ENCODE assay signal across 8 cellular contexts in genomic region chr11:95138448-95138847, GRCh38. TPM values are rescaled to one million over a fixed set of nuclear protein-coding genes. Genes with fewer than 3 reads are reported as not detected.
DNase-seq lines count a peak whose midpoint lies in the region; ATAC-seq and TF ChIP-seq lines count a peak whose summit lies in the region.

No MANE protein-coding gene starts in this region.

- H3K27me3 ChIP-seq in neuronal stem cell (ENCODE audit: control insufficient read depth in 3 of 3, insufficient read depth in 3 of 3, low read depth in 1 of 3, low read length in 3 of 3), result peaks cover 0 to 3% (median 0%) of the 10 kb centered on the region in 3 experiments

- no peak overlapping the region for H3K14ac ChIP-seq in neuronal stem cell (ENCODE audit: low read length)

- no peak overlapping the region for H3K4ac ChIP-seq in neuronal stem cell (ENCODE audit: low read length)

- no peaks in the 10 kb centered on the region for H3K36me3 ChIP-seq in neuronal stem cell (replicated peaks in 1 of 2; ENCODE audit: control insufficient read depth in 2 of 2, insufficient read depth in 2 of 2, low read length in 2 of 2)

- H2BK120ac ChIP-seq in neuronal stem cell (ENCODE audit: low read depth, low read length), result no peak overlapping the region

- no peak overlapping the region for H3K4me2 ChIP-seq in neuronal stem cell (ENCODE audit: insufficient read depth, low read length, poor library complexity, severe bottlenecking)

- H3K27ac Mint-ChIP-seq in activated CD8-positive, alpha-beta memory T cell treated with anti-CD3 and anti-CD28 coated beads, Interleukin-2, amount 10 ng/mL, durations not matched to agents 7 days and 5 days, result no peak overlapping the region
- no peak overlapping the region for H3K27ac Mint-ChIP-seq in endothelial cell (ENCODE audit: unreplicated experiment)

- no peak for TF ChIP-seq CTCF in endothelial cell (IDR thresholded peaks at IDR 0.05; ENCODE audit: unreplicated experiment)

- H3K79me1 ChIP-seq in neuronal stem cell (ENCODE audit: low read depth, low read length), result no peaks in the 10 kb centered on the region

- no peaks in the 10 kb centered on the region for H3K9me3 ChIP-seq in neuronal stem cell (replicated peaks in 1 of 2; ENCODE audit: control insufficient read depth in 2 of 2, insufficient read depth in 1 of 2, low read depth in 1 of 2, low read length in 2 of 2)

- H3K27ac ChIP-seq in neuronal stem cell (replicated peaks; ENCODE audit: low read length), result no peak overlapping the region

- H3K9me3 Mint-ChIP-seq in activated CD8-positive, alpha-beta memory T cell treated with anti-CD3 and anti-CD28 coated beads, Interleukin-2, amount 10 ng/mL, durations not matched to agents 7 days and 5 days (ENCODE audit: low read depth), result no peaks in the 10 kb centered on the region
- no peaks in the 10 kb centered on the region for H3K9me3 Mint-ChIP-seq in endothelial cell (ENCODE audit: unreplicated experiment)

- no peak for DNase-seq in activated CD8-positive, alpha-beta memory T cell treated with anti-CD3 and anti-CD28 coated beads, Interleukin-2, amount 10 ng/mL, durations not matched to agents 7 days and 5 days
- DNase-seq in activated CD8-positive, alpha-beta memory T cell treated with anti-CD3 and anti-CD28 coated beads, Interleukin-2, amount 50 U/mL, for 48 hours, result no peak
- DNase-seq in left kidney (ENCODE audit: low read depth, low spot score) (peak; percentile 35), NCI-H748 (lab: John Stamatoyannopoulos, UW; ENCODE audit: unreplicated experiment) (no peak), endothelial cell (ENCODE audit: low spot score) (no peak), neuronal stem cell (ENCODE audit: low spot score) (no peak)

- H3K4me3 ChIP-seq in neuronal stem cell (ENCODE audit: low read length in 2 of 2), result no peak overlapping the region

- H4K91ac ChIP-seq in neuronal stem cell (ENCODE audit: low read depth, low read length, poor library complexity), result no peak overlapping the region

- H2BK5ac ChIP-seq in neuronal stem cell (ENCODE audit: low read length), result no peak overlapping the region

- no peak overlapping the region for H2AK5ac ChIP-seq in neuronal stem cell (ENCODE audit: low read depth, low read length)

- H4K8ac ChIP-seq in neuronal stem cell (ENCODE audit: low read depth, low read length), result no peak overlapping the region

- H3K18ac ChIP-seq in neuronal stem cell (ENCODE audit: low read length), result no peak overlapping the region

- H3K36me3 Mint-ChIP-seq in activated CD8-positive, alpha-beta memory T cell treated with anti-CD3 and anti-CD28 coated beads, Interleukin-2, amount 10 ng/mL, durations not matched to agents 7 days and 5 days, result peaks cover 10% of the 10 kb centered on the region
- no peaks in the 10 kb centered on the region for H3K36me3 Mint-ChIP-seq in endothelial cell (ENCODE audit: low read depth, unreplicated experiment)

- peak; percentile 69 for ATAC-seq in activated CD8-positive, alpha-beta memory T cell treated with anti-CD3 and anti-CD28 coated beads, Interleukin-2, amount 10 ng/mL, durations not matched to agents 7 days and 5 days
- ATAC-seq in HG02884 (IDR thresholded peaks at IDR 0.05; ENCODE audit: unreplicated experiment) (peak; percentile 94), SK-N-SH treated with all-trans-retinoic acid at 6 μM for 48 hours (peak; percentile 69)

- H3K4me3 Mint-ChIP-seq in activated CD8-positive, alpha-beta memory T cell treated with anti-CD3 and anti-CD28 coated beads, Interleukin-2, amount 10 ng/mL, durations not matched to agents 7 days and 5 days, result no peak overlapping the region
- no peak overlapping the region for H3K4me3 Mint-ChIP-seq in endothelial cell (ENCODE audit: unreplicated experiment)

- H3K9ac ChIP-seq in neuronal stem cell (ENCODE audit: low read depth, low read length, poor library complexity), result no peak overlapping the region

- no peak overlapping the region for H2BK15ac ChIP-seq in neuronal stem cell (ENCODE audit: low read length)

- H2BK12ac ChIP-seq in neuronal stem cell (ENCODE audit: low read length), result no peak overlapping the region

- H2AFZ ChIP-seq in neuronal stem cell (ENCODE audit: low read length), result no peak overlapping the region

- no peak overlapping the region for H3K23ac ChIP-seq in neuronal stem cell (ENCODE audit: low read depth, low read length, poor library complexity)

- H3K27me3 Mint-ChIP-seq in activated CD8-positive, alpha-beta memory T cell treated with anti-CD3 and anti-CD28 coated beads, Interleukin-2, amount 10 ng/mL, durations not matched to agents 7 days and 5 days, result peaks cover 4% of the 10 kb centered on the region
- no peaks in the 10 kb centered on the region for H3K27me3 Mint-ChIP-seq in endothelial cell (ENCODE audit: unreplicated experiment)

- peaks cover 26% of the 10 kb centered on the region for H3K4me1 Mint-ChIP-seq in activated CD8-positive, alpha-beta memory T cell treated with anti-CD3 and anti-CD28 coated beads, Interleukin-2, amount 10 ng/mL, durations not matched to agents 7 days and 5 days
- no peaks in the 10 kb centered on the region for H3K4me1 Mint-ChIP-seq in endothelial cell (ENCODE audit: unreplicated experiment)

- CTCF ChIA-PET in activated CD8-positive, alpha-beta memory T cell treated with anti-CD3 and anti-CD28 coated beads, Interleukin-2, amount 10 ng/mL, durations not matched to agents 7 days and 5 days (lab: Charles Lee), result interaction anchor here (2.0 to 20.8 kb wide), 4 partner anchors 14 to 67 kb away, joined by 7 to 258 read pairs (median 17); partner anchors contain the start of gene SRSF8

- H3K4me1 ChIP-seq in neuronal stem cell (ENCODE audit: control insufficient read depth in 2 of 2, insufficient read depth in 1 of 2, low read depth in 1 of 2, low read length in 2 of 2), result no peaks in the 10 kb centered on the region

- no CpG with 5 or more reads among the region's 2 CpGs for WGBS in neuronal stem cell (ENCODE audit: extremely low coverage in 2 of 2, insufficient read length in 2 of 2, insufficient replicate concordance in 1 of 2), 2 donors

TF ChIP-seq in SK-N-SH treated with all-trans-retinoic acid at 6 μM for 48 hours, 23 proteins besides CTCF, POLR2A, EP300 and RAD21:
- TF ChIP-seq, protein P1, sequence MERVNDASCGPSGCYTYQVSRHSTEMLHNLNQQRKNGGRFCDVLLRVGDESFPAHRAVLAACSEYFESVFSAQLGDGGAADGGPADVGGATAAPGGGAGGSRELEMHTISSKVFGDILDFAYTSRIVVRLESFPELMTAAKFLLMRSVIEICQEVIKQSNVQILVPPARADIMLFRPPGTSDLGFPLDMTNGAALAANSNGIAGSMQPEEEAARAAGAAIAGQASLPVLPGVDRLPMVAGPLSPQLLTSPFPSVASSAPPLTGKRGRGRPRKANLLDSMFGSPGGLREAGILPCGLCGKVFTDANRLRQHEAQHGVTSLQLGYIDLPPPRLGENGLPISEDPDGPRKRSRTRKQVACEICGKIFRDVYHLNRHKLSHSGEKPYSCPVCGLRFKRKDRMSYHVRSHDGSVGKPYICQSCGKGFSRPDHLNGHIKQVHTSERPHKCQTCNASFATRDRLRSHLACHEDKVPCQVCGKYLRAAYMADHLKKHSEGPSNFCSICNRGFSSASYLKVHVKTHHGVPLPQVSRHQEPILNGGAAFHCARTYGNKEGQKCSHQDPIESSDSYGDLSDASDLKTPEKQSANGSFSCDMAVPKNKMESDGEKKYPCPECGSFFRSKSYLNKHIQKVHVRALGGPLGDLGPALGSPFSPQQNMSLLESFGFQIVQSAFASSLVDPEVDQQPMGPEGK (CRISPR knock-in tag; IDR thresholded peaks at IDR 0.05; ENCODE audit: borderline replicate concordance), result no peak
- no peak for TF ChIP-seq POU6F1 (CRISPR knock-in tag; IDR thresholded peaks at IDR 0.05; ENCODE audit: borderline replicate concordance, low read depth)
- TF ChIP-seq ZFP3 (CRISPR knock-in tag; IDR thresholded peaks at IDR 0.05), result no peak
- no peak for TF ChIP-seq CSRNP3 (CRISPR knock-in tag; IDR thresholded peaks at IDR 0.05)

RNA-seq across cellular contexts. Expression of gene ENDOD1, which starts 48.8 kb away (rescaled TPM):
- total RNA-seq in activated CD8-positive, alpha-beta memory T cell treated with anti-CD3 and anti-CD28 coated beads, Interleukin-2, amount 10 ng/mL, durations not matched to agents 7 days and 5 days, result 10 to 100 TPM; 37.1 to 40.5 TPM
- total RNA-seq in endothelial cell (ENCODE audit: unreplicated experiment), result 4.5 TPM
- 3.4 TPM for polyA plus RNA-seq in neuronal stem cell (2013, experiment 1 of 2)
- polyA plus RNA-seq in neuronal stem cell (2013, experiment 2 of 2), result 3.6 TPM
